26 cellular contexts compared by ENCODE assay signal in genomic region chr6:44951253-44951656, GRCh38.
"Had no signal": no experiment of that assay in that cellular context is flagged by ENCODE, and none has a peak within 500 bp of the region (broad histone marks: within the 10 kb centered on the region; RNA-seq: fewer than 3 reads in every experiment).

No MANE protein-coding gene starts in this region.

- H3K4me3 ChIP-seq: adrenal gland, body of pancreas, colonic mucosa, left ventricle myocardium inferior, right atrium auricular region, suprapubic skin, transverse colon had no signal

- H3K27me3 ChIP-seq: adrenal gland, body of pancreas, colonic mucosa, right atrium auricular region, suprapubic skin, transverse colon had no signal

- FAIRE-seq: frontal cortex, TTC549 had no signal

- DNase-seq: activated CD4-positive, alpha-beta T cell treated with anti-CD3 and anti-CD28 coated beads for 4 hours; activated CD4-positive, alpha-beta T cell treated with anti-CD3 and anti-CD28 coated beads, Interleukin-2, amount 50 U/mL, for 4 hours; activated gamma-delta T cell treated with Interleukin-2 at 50 U/mL for 16 hours; activated T-cell treated with anti-CD3 and anti-CD28 coated beads for 4 hours; adrenal gland; aorta; body of pancreas; colonic mucosa; effector CD8-positive, alpha-beta T cell; islet precursor cell; left ventricle myocardium inferior; naive B cell; occipital lobe; stimulated activated CD4-positive, alpha-beta T cell treated with anti-CD3 and anti-CD28 coated beads, Interleukin-15, amount 100 ng/mL, for 24 hours; stimulated activated CD4-positive, alpha-beta T cell treated with anti-CD3 and anti-CD28 coated beads, Interleukin-2, amount 100 ng/mL, for 24 hours; T-helper 9 cell; transverse colon had no signal

- H3K9me3 ChIP-seq: body of pancreas, colonic mucosa, suprapubic skin had no signal

- ATAC-seq: activated naive CD4-positive, alpha-beta T cell treated with anti-CD3 and anti-CD28 coated beads, Interleukin-2, amount 50 U/mL, for 72 hours; body of pancreas had no signal

- H3K4me1 Mint-ChIP-seq: mesothelial cell of epicardium, naive B cell, neural crest cell had no signal

- H3K36me3 ChIP-seq: adrenal gland, colonic mucosa, transverse colon had no signal

- H3K27me3 Mint-ChIP-seq: naive B cell had no signal

- H3K27ac Mint-ChIP-seq: activated naive CD4-positive, alpha-beta T cell treated with anti-CD3 and anti-CD28 coated beads, Interleukin-2, amount 50 U/mL, for 72 hours; activated T-helper 1 cell treated with anti-CD3 and anti-CD28 coated beads, Interleukin-12 subunit alpha, Interleukin-12 subunit beta, Interleukin-2, Interleukin-4 antibody, amounts not matched to agents 30 ng/mL and 10 ng/mL and 1 ng/mL, durations not matched to agents 14 hours and 24 hours and 36 hours; mesothelial cell of epicardium; naive B cell had no signal

- H3K4me3 Mint-ChIP-seq: activated T-helper 1 cell treated with anti-CD3 and anti-CD28 coated beads, Interleukin-12 subunit alpha, Interleukin-12 subunit beta, Interleukin-2, Interleukin-4 antibody, amounts not matched to agents 30 ng/mL and 10 ng/mL and 1 ng/mL, durations not matched to agents 14 hours and 24 hours and 36 hours; mesothelial cell of epicardium; naive B cell; neural crest cell had no signal

- H3K27ac ChIP-seq: adrenal gland, body of pancreas, colonic mucosa, left ventricle myocardium inferior, right atrium auricular region, suprapubic skin, transverse colon, VCaP had no signal

- H3K4me1 ChIP-seq: adrenal gland, body of pancreas, colonic mucosa, left ventricle myocardium inferior, right atrium auricular region, suprapubic skin, transverse colon had no signal
